In genomic region chr3:25883492-25883891, GRCh38 we compare ENCODE assay signal across 35 cellular contexts.
"Had no signal": no experiment of that assay in that cellular context is flagged by ENCODE, and none has a peak within 500 bp of the region (broad histone marks: within the 10 kb centered on the region; RNA-seq: fewer than 3 reads in every experiment).

No MANE protein-coding gene starts in this region.

- H3K36me3 ChIP-seq: MG63 had no signal

- H3K4me3 ChIP-seq: MG63 had no signal

- H3K27me3 ChIP-seq: MG63 had no signal

- DNase-seq: Karpas-422, Kasumi-1, MG63, MM.1S, MV-4-11, NCI-H1048, NCI-H1092, NCI-H1092 treated with DMSO at 0.1 percent for 48 hours, NCI-H1105, NCI-H1105 treated with DMSO at 0.1 percent for 48 hours, NCI-H1417, NCI-H1417 treated with DMSO at 0.1 percent for 48 hours, NCI-H1436, NCI-H1436 treated with DMSO at 0.1 percent for 48 hours, NCI-H146, NCI-H1694, NCI-H1694 treated with DMSO at 0.1 percent for 48 hours, NCI-H187, NCI-H187 treated with DMSO at 0.1 percent for 48 hours, NCI-H1930, NCI-H2029, NCI-H2029 treated with DMSO at 0.1 percent for 48 hours, NCI-H2081, NCI-H2081 treated with DMSO at 0.1 percent for 48 hours, NCI-H2107, NCI-H2171, NCI-H2171 treated with DMSO at 0.1 percent for 48 hours, NCI-H2227 treated with DMSO at 0.1 percent for 48 hours, NCI-H226, NCI-H345, NCI-H446, NCI-H446 treated with DMSO at 0.1 percent for 48 hours, NCI-H510A treated with DMSO at 0.1 percent for 48 hours, NCI-H524, NCI-H524 treated with DMSO at 0.1 percent for 48 hours had no signal

- H3K9me3 ChIP-seq: MG63 had no signal
